Comparison of ENCODE assay signal across 26 cellular contexts in genomic region chr5:93313672-93314071, GRCh38.
"Had no signal": no experiment of that assay in that cellular context is flagged by ENCODE, and none has a peak within 500 bp of the region (broad histone marks: within the 10 kb centered on the region; RNA-seq: fewer than 3 reads in every experiment).

No MANE protein-coding gene starts in this region.

- H3K36me3 ChIP-seq: stomach, suprapubic skin, thoracic aorta, thyroid gland, tibial artery, tibial nerve, transverse colon, upper lobe of left lung, upper lobe of right lung, uterus, vagina had no signal

- H3K4me3 ChIP-seq: stomach, suprapubic skin, testis, thoracic aorta, thyroid gland, tibial artery, tibial nerve, transverse colon, upper lobe of left lung, upper lobe of right lung, uterus, vagina had no signal

- H3K9me3 ChIP-seq: suprapubic skin, testis, thoracic aorta, thyroid gland, tibial artery, transverse colon, upper lobe of left lung, uterus, vagina had no signal

- ATAC-seq: stimulated activated effector memory CD8-positive, alpha-beta T cell treated with anti-CD3 and anti-CD28 coated beads, Interleukin-12 subunit alpha, Interleukin-12 subunit beta, amount 100 ng/mL, for 72 hours; stimulated activated memory B cell treated with anti-CD40 and anti-IgM and Interleukin-4, amounts not matched to agents 10 μg/mL and 1 μg/mL and 100 μg/mL, for 72 hours; stimulated activated naive B cell treated with anti-CD40 and anti-IgM and Interleukin-4, amounts not matched to agents 10 μg/mL and 1 μg/mL and 100 μg/mL, for 72 hours; stimulated activated naive CD8-positive, alpha-beta T cell treated with anti-CD3 and anti-CD28 coated beads, Interleukin-15, amount 100 ng/mL, for 72 hours; stimulated activated naive CD8-positive, alpha-beta T cell treated with anti-CD3 and anti-CD28 coated beads, Interleukin-15, Interleukin-2, amounts not matched to agents 100 U/mL and 50 U/mL, for 24 hours; upper lobe of right lung had no signal

- H3K27ac ChIP-seq: stomach, suprapubic skin, testis, thoracic aorta, thyroid gland, tibial artery, tibial nerve, transverse colon, upper lobe of left lung, upper lobe of right lung, uterus, vagina had no signal

- H3K27me3 ChIP-seq: stomach, suprapubic skin, testis, thyroid gland, tibial artery, tibial nerve, transverse colon, upper lobe of left lung, upper lobe of right lung, uterus, vagina had no signal

- DNase-seq: stimulated activated CD4-positive, alpha-beta T cell treated with anti-CD3 and anti-CD28 coated beads, Interleukin-2, amount 100 ng/mL, for 48 hours; stimulated activated CD4-positive, alpha-beta T cell treated with anti-CD3 and anti-CD28 coated beads, Interleukin-4, amount 100 ng/mL, for 1 hour; stimulated activated CD4-positive, alpha-beta T cell treated with anti-CD3 and anti-CD28 coated beads, Interleukin-4, amount 100 ng/mL, for 24 hours; stimulated activated CD4-positive, alpha-beta T cell treated with anti-CD3 and anti-CD28 coated beads, Interleukin-4, amount 100 ng/mL, for 4 hours; stimulated activated CD8-positive, alpha-beta memory T cell treated with anti-CD3 and anti-CD28 coated beads, Interleukin-4, amount 100 ng/mL, for 48 hours; stimulated activated naive B cell treated with anti-CD40 and anti-IgM and Interleukin-4, amounts not matched to agents 10 μg/mL and 1 μg/mL and 100 μg/mL, for 72 hours; stimulated activated naive CD4-positive, alpha-beta T cell; stimulated activated naive CD4-positive, alpha-beta T cell treated with Interleukin-2 at 50 U/mL for 16 hours; stimulated activated naive CD8-positive, alpha-beta T cell treated with anti-CD3 and anti-CD28 coated beads, Interleukin-15, amount 100 ng/mL, for 72 hours; stimulated activated naive CD8-positive, alpha-beta T cell treated with anti-CD3 and anti-CD28 coated beads, Interleukin-15, Interleukin-2, amounts not matched to agents 100 U/mL and 50 U/mL, for 24 hours; stomach; substantia nigra; testis; thyroid gland; tibial artery; transverse colon; trophoblast cell; upper lobe of left lung; upper lobe of right lung; uterus had no signal

- H3K4me1 ChIP-seq: testis, thyroid gland, tibial artery, tibial nerve, transverse colon, upper lobe of left lung, upper lobe of right lung, uterus, vagina had no signal
